Comparison of ENCODE assay signal across 12 cellular contexts in genomic region chr22:27875951-27876350, GRCh38. TPM values are rescaled to one million over a fixed set of nuclear protein-coding genes. Genes with fewer than 3 reads are reported as not detected.
DNase-seq lines count a peak whose midpoint lies in the region; ATAC-seq and TF ChIP-seq lines count a peak whose summit lies in the region.
"Had no signal": no experiment of that assay in that cellular context is flagged by ENCODE, and none has a peak within 500 bp of the region (broad histone marks: within the 10 kb centered on the region; RNA-seq: fewer than 3 reads in every experiment).

No MANE protein-coding gene starts in this region.

- no peaks in the 10 kb centered on the region for H3K27me3 Mint-ChIP-seq in activated B cell treated with CpG ODN at 0.5 μM for 24 hours
- H3K27me3 Mint-ChIP-seq in stimulated activated naive CD8-positive, alpha-beta T cell treated with anti-CD3 and anti-CD28 coated beads, Interleukin-15, Interleukin-2, amounts not matched to agents 100 ng/mL and 50 ng/mL, for 24 hours, result no peaks in the 10 kb centered on the region
- H3K27me3 Mint-ChIP-seq: stimulated activated memory B cell treated with anti-CD40 and anti-IgM and Interleukin-4, amounts not matched to agents 10 μg/mL and 1 μg/mL and 100 μg/mL, for 72 hours had no signal

- H2AFZ ChIP-seq in osteoblast (ENCODE audit: low read length), result no peak overlapping the region

- CTCF ChIA-PET in activated B cell treated with CpG ODN at 0.5 μM for 24 hours (lab: Charles Lee), result interaction anchor here (1.4 kb wide), 1 partner anchor 8 kb away, joined by 3 read pairs; no protein-coding TSS in a partner anchor
- CTCF ChIA-PET in A673 (lab: Charles Lee), result no interaction called here

- intact Hi-C loops in activated B cell treated with CpG ODN at 0.5 μM for 24 hours (cut with micrococcal nuclease) (no loop called here), esophagus muscularis mucosa (cut with DNase I) (no loop called here), A673 (cut with micrococcal nuclease; ENCODE audit: unreplicated experiment) (no loop called here)

- H3K27ac ChIP-seq in esophagus muscularis mucosa (replicated peaks in 1 of 4), result peak overlapping the region; percentile 72 to 89 (median 84)
- H3K27ac ChIP-seq in osteoblast (ENCODE audit: low read depth, low read length), result no peak overlapping the region
- H3K27ac ChIP-seq in A673 (ENCODE audit: low read depth, low read length, poor library complexity, severe bottlenecking), result no peak overlapping the region
- H3K27ac ChIP-seq: VCaP had no signal

- peaks cover 47% of the 10 kb centered on the region for H3K36me3 Mint-ChIP-seq in activated B cell treated with CpG ODN at 0.5 μM for 24 hours (ENCODE audit: low read depth)
- peaks cover 56% of the 10 kb centered on the region for H3K36me3 Mint-ChIP-seq in stimulated activated naive CD8-positive, alpha-beta T cell treated with anti-CD3 and anti-CD28 coated beads, Interleukin-15, Interleukin-2, amounts not matched to agents 100 ng/mL and 50 ng/mL, for 24 hours (ENCODE audit: low read depth)

- H3K4me1 Mint-ChIP-seq in activated B cell treated with CpG ODN at 0.5 μM for 24 hours, result peaks cover 23% of the 10 kb centered on the region
- peaks cover 60% of the 10 kb centered on the region for H3K4me1 Mint-ChIP-seq in stimulated activated naive CD8-positive, alpha-beta T cell treated with anti-CD3 and anti-CD28 coated beads, Interleukin-15, Interleukin-2, amounts not matched to agents 100 ng/mL and 50 ng/mL, for 24 hours (ENCODE audit: low read depth)

- peaks cover 10% of the 10 kb centered on the region for H4K20me1 ChIP-seq in osteoblast (ENCODE audit: insufficient read depth, low read length)

- H3K4me3 Mint-ChIP-seq in activated B cell treated with CpG ODN at 0.5 μM for 24 hours, result no peak overlapping the region
- no peak overlapping the region for H3K4me3 Mint-ChIP-seq in stimulated activated naive CD8-positive, alpha-beta T cell treated with anti-CD3 and anti-CD28 coated beads, Interleukin-15, Interleukin-2, amounts not matched to agents 100 ng/mL and 50 ng/mL, for 24 hours
- H3K4me3 Mint-ChIP-seq: stimulated activated memory B cell treated with anti-CD40 and anti-IgM and Interleukin-4, amounts not matched to agents 10 μg/mL and 1 μg/mL and 100 μg/mL, for 72 hours had no signal

- H3K79me2 ChIP-seq in osteoblast (ENCODE audit: insufficient read depth, low read length), result peaks cover 69% of the 10 kb centered on the region

- no TSS peak for BruUV-seq in A673 (replicated peaks; lab: Mats Ljungman, UMichigan)

- H3K4me3 ChIP-seq in esophagus muscularis mucosa, result no peak overlapping the region
- H3K4me3 ChIP-seq in osteoblast (ENCODE audit: insufficient read depth, low read length), result no peak overlapping the region
- H3K4me3 ChIP-seq in A673 (ENCODE audit: low read depth, low read length, poor library complexity, severe bottlenecking), result no peak overlapping the region

- no peaks in the 10 kb centered on the region for H3K9me3 ChIP-seq in esophagus muscularis mucosa
- H3K9me3 ChIP-seq in osteoblast (ENCODE audit: low read depth, low read length), result no peaks in the 10 kb centered on the region
- no peaks in the 10 kb centered on the region for H3K9me3 ChIP-seq in A673 (ENCODE audit: low read depth, low read length, poor library complexity, severe bottlenecking)

- TF ChIP-seq CTCF in activated B cell treated with CpG ODN at 0.5 μM for 24 hours (IDR thresholded peaks at IDR 0.05) (no peak), esophagus muscularis mucosa (IDR thresholded peaks at IDR 0.05) (no peak), osteoblast (IDR thresholded peaks at IDR 0.05; ENCODE audit: extremely low read depth, low read depth, low read length) (no peak), A673 (conservative IDR thresholded peaks at IDR 0.05; ENCODE audit: low read depth, low read length) (no peak)

- H3K4me2 ChIP-seq in osteoblast (ENCODE audit: insufficient read depth, low read length), result no peak overlapping the region

- H3K4me1 ChIP-seq in esophagus muscularis mucosa (peaks cover 76 to 87% (median 86%) of the 10 kb centered on the region in 4 donors), osteoblast (ENCODE audit: insufficient read depth, low read length) (peaks cover 48% of the 10 kb centered on the region), A673 (ENCODE audit: insufficient read depth, low read length, poor library complexity, severe bottlenecking) (peaks cover 39% of the 10 kb centered on the region)

- H3K36me3 ChIP-seq in esophagus muscularis mucosa (peaks cover 8 to 28% (median 16%) of the 10 kb centered on the region in 4 donors), osteoblast (ENCODE audit: insufficient read depth, low read length) (peaks cover 27% of the 10 kb centered on the region), A673 (ENCODE audit: insufficient read depth, low read length, poor library complexity, severe bottlenecking) (peaks cover 22% of the 10 kb centered on the region)

- H3K27ac Mint-ChIP-seq in activated B cell treated with CpG ODN at 0.5 μM for 24 hours, result peak overlapping the region; percentile 47
- H3K27ac Mint-ChIP-seq in stimulated activated naive CD8-positive, alpha-beta T cell treated with anti-CD3 and anti-CD28 coated beads, Interleukin-15, Interleukin-2, amounts not matched to agents 100 ng/mL and 50 ng/mL, for 24 hours, result peak overlapping the region; percentile 5
- H3K27ac Mint-ChIP-seq: stimulated activated memory B cell treated with anti-CD40 and anti-IgM and Interleukin-4, amounts not matched to agents 10 μg/mL and 1 μg/mL and 100 μg/mL, for 72 hours had no signal

- DNase-seq in activated CD8-positive, alpha-beta memory T cell treated with anti-CD3 and anti-CD28 coated beads, Interleukin-2, amount 50 U/mL, for 4 hours, result peak; percentile 25
- no peak for DNase-seq in activated CD8-positive, alpha-beta memory T cell treated with anti-CD3 and anti-CD28 coated beads, Interleukin-2, amount 50 U/mL, for 48 hours
- DNase-seq in activated B cell treated with CpG ODN at 0.5 μM for 24 hours (no peak), esophagus muscularis mucosa (ENCODE audit: extremely low spot score) (no peak), NCI-H526 (lab: John Stamatoyannopoulos, UW) (no peak), osteoblast (ENCODE audit: insufficient read length, low spot score, missing footprints) (no peak), A673 (ENCODE audit: low spot score) (no peak)
- DNase-seq: Kasumi-1, posterior cingulate gyrus had no signal

- 95% methylated on average over 2 of the region's 2 CpGs for WGBS in esophagus muscularis mucosa

- ATAC-seq in activated B cell treated with CpG ODN at 0.5 μM for 24 hours (ENCODE audit: low read depth), result no peak
- ATAC-seq: stimulated activated memory B cell treated with anti-CD40 and anti-IgM and Interleukin-4, amounts not matched to agents 10 μg/mL and 1 μg/mL and 100 μg/mL, for 72 hours had no signal

- no peaks in the 10 kb centered on the region for H3K9me3 Mint-ChIP-seq in activated B cell treated with CpG ODN at 0.5 μM for 24 hours
- no peaks in the 10 kb centered on the region for H3K9me3 Mint-ChIP-seq in stimulated activated naive CD8-positive, alpha-beta T cell treated with anti-CD3 and anti-CD28 coated beads, Interleukin-15, Interleukin-2, amounts not matched to agents 100 ng/mL and 50 ng/mL, for 24 hours
- H3K9me3 Mint-ChIP-seq: stimulated activated memory B cell treated with anti-CD40 and anti-IgM and Interleukin-4, amounts not matched to agents 10 μg/mL and 1 μg/mL and 100 μg/mL, for 72 hours had no signal

- H3K27me3 ChIP-seq in esophagus muscularis mucosa, result no peaks in the 10 kb centered on the region
- H3K27me3 ChIP-seq in osteoblast (ENCODE audit: insufficient read depth, low read length), result no peaks in the 10 kb centered on the region
- H3K27me3 ChIP-seq in A673 (replicated peaks; ENCODE audit: insufficient read depth, low read depth, low read length, poor library complexity), result no peaks in the 10 kb centered on the region

- TF ChIP-seq POLR2A in esophagus muscularis mucosa (IDR thresholded peaks at IDR 0.05; ENCODE audit: low read depth), result no peak

- no peak for TF ChIP-seq EP300 in esophagus muscularis mucosa (IDR thresholded peaks at IDR 0.05)

- POLR2A ChIA-PET in activated B cell treated with CpG ODN at 0.5 μM for 24 hours (lab: Charles Lee), result no interaction called here
- POLR2A ChIA-PET in A673 (lab: Charles Lee; ENCODE audit: low non-redundant PET), result no interaction called here

RNA-seq across cellular contexts. Expression of gene PITPNB, which starts 43.1 kb away (rescaled TPM):
- total RNA-seq in activated B cell treated with CpG ODN at 0.5 μM for 24 hours (77.1 and 82.5 TPM in 2 replicates), esophagus muscularis mucosa (10 to 100 TPM; 70.3 to 99.7 (median 89.3) TPM), osteoblast (30.6 and 30.8 TPM in 2 replicates), A673 (2021) (130 and 135 TPM in 2 replicates)

Comparison
In these comparisons a context has a peak if more than half of its experiments do, and no peak if none do; other contexts are left out.
1. H3K27ac ChIP-seq: peak in esophagus muscularis mucosa (4 of 4); none in osteoblast (single experiment) and A673 (single experiment).